Comparison of ENCODE assay signal across 7 cellular contexts in genomic region chr5:10563132-10563939, GRCh38. TPM values are rescaled to one million over a fixed set of nuclear protein-coding genes. Genes with fewer than 3 reads are reported as not detected.
DNase-seq lines count a peak whose midpoint lies in the region; ATAC-seq and TF ChIP-seq lines count a peak whose summit lies in the region.

No MANE protein-coding gene starts in this region.

- DNase-seq in RKO (ENCODE audit: low spot score) (peak; percentile 22), astrocyte of the hippocampus (ENCODE audit: low read depth, low spot score) (peak; percentile 81), kidney epithelial cell (ENCODE audit: low read depth) (no peak), HuH-7 (ENCODE audit: low spot score) (no peak)
- DNase-seq in stimulated activated CD4-positive, alpha-beta T cell treated with anti-CD3 and anti-CD28 coated beads, Interleukin-4, amount 100 ng/mL, for 24 hours: peak; percentile 41

- ATAC-seq in GM18858 (IDR thresholded peaks at IDR 0.05; ENCODE audit: unreplicated experiment) (peak; percentile 14), HG02840 (IDR thresholded peaks at IDR 0.05; ENCODE audit: low FRiP score, unreplicated experiment) (peak; percentile 33)

- TF ChIP-seq CTCF in kidney epithelial cell (IDR thresholded peaks at IDR 0.05; ENCODE audit: insufficient read depth, low read length, poor library complexity, severe bottlenecking): no peak

- H3K27me3 ChIP-seq in kidney epithelial cell (ENCODE audit: control insufficient read depth, insufficient read depth, low read length): no peaks in the 10 kb centered on the region

- H3K36me3 ChIP-seq in kidney epithelial cell (ENCODE audit: control insufficient read depth, insufficient read depth, low read length): no peaks in the 10 kb centered on the region

- peak overlapping the region; percentile 78 for H3K4me3 ChIP-seq in kidney epithelial cell (ENCODE audit: low read depth, low read length)

RNA-seq across cellular contexts. Expression of gene ANKRD33B, which starts 0.5 kb away (rescaled TPM):
- total RNA-seq in kidney epithelial cell: 5.0 and 5.5 TPM in 2 replicates

Comparison
In these comparisons a context has a peak if more than half of its experiments do, and no peak if none do; other contexts are left out.
1. DNase-seq: peak in RKO (single experiment), astrocyte of the hippocampus (single experiment) and stimulated activated CD4-positive, alpha-beta T cell treated with anti-CD3 and anti-CD28 coated beads, Interleukin-4, amount 100 ng/mL, for 24 hours (single experiment); none in kidney epithelial cell (single experiment) and HuH-7 (single experiment).